Comparison of ENCODE assay signal across 8 cellular contexts in genomic region chr12:55717397-55718007, GRCh38. TPM values are rescaled to one million over a fixed set of nuclear protein-coding genes. Genes with fewer than 3 reads are reported as not detected.
DNase-seq lines count a peak whose midpoint lies in the region; ATAC-seq and TF ChIP-seq lines count a peak whose summit lies in the region.

No MANE protein-coding gene starts in this region.

- no peak for TF ChIP-seq CTCF in GM12875 (IDR thresholded peaks at IDR 0.05; ENCODE audit: borderline replicate concordance, insufficient read depth, low read depth, low read length)
- no peak for TF ChIP-seq CTCF in OCI-LY3 (IDR thresholded peaks at IDR 0.05; ENCODE audit: low read depth, low read length)

- peak overlapping the region; percentile 78 for H3K4me3 ChIP-seq in GM12875 (ENCODE audit: low read depth, low read length)
- peak overlapping the region; percentile 91 for H3K4me3 ChIP-seq in OCI-LY3 (ENCODE audit: low read length)
- H3K4me3 ChIP-seq in neuronal stem cell (ENCODE audit: low read length in 2 of 2), result peak overlapping the region; percentile 79 to 90

- peaks cover 17% of the 10 kb centered on the region for H3K36me3 Mint-ChIP-seq in effector memory CD8-positive, alpha-beta T cell (ENCODE audit: insufficient read depth)

- H3K79me1 ChIP-seq in neuronal stem cell (ENCODE audit: low read depth, low read length), result peaks cover 6% of the 10 kb centered on the region

- H3K4me2 ChIP-seq in OCI-LY3 (ENCODE audit: low read length) (peak overlapping the region; percentile 90), neuronal stem cell (ENCODE audit: insufficient read depth, low read length, poor library complexity, severe bottlenecking) (peak overlapping the region; percentile 85)

- peak overlapping the region; percentile 92 to 94 for H3K4me3 Mint-ChIP-seq in effector memory CD8-positive, alpha-beta T cell

- H4K8ac ChIP-seq in neuronal stem cell (ENCODE audit: low read depth, low read length), result no peak overlapping the region

- peak overlapping the region; percentile 5 for H2AK5ac ChIP-seq in neuronal stem cell (ENCODE audit: low read depth, low read length)

- no peaks in the 10 kb centered on the region for H4K20me1 ChIP-seq in OCI-LY3 (ENCODE audit: insufficient read depth, low read length)

- H2BK12ac ChIP-seq in neuronal stem cell (ENCODE audit: low read length), result no peak overlapping the region

- H2AFZ ChIP-seq in OCI-LY3 (ENCODE audit: low read depth, low read length) (no peak overlapping the region), neuronal stem cell (ENCODE audit: low read length) (peak overlapping the region; percentile 25)

- H3K9me3 ChIP-seq in OCI-LY3 (ENCODE audit: insufficient read depth, low read length) (no peaks in the 10 kb centered on the region), neuronal stem cell (replicated peaks in 1 of 2; ENCODE audit: control insufficient read depth in 2 of 2, insufficient read depth in 1 of 2, low read depth in 1 of 2, low read length in 2 of 2) (no peaks in the 10 kb centered on the region)

- WGBS in neuronal stem cell (ENCODE audit: extremely low coverage in 2 of 2, insufficient read length in 2 of 2, insufficient replicate concordance in 1 of 2), 2 donors, result no CpG with 5 or more reads among the region's 4 CpGs

- H3K4ac ChIP-seq in neuronal stem cell (ENCODE audit: low read length), result no peak overlapping the region

- H3K23ac ChIP-seq in neuronal stem cell (ENCODE audit: low read depth, low read length, poor library complexity), result peak overlapping the region; percentile 18

- no peak for DNase-seq in effector memory CD8-positive, alpha-beta T cell
- DNase-seq in neuronal stem cell (ENCODE audit: low spot score) (no peak), T-helper 9 cell (no peak), NCI-H2107 treated with DMSO at 0.1 percent for 48 hours (lab: John Stamatoyannopoulos, UW; ENCODE audit: unreplicated experiment) (no peak)

- H3K79me2 ChIP-seq in OCI-LY3 (ENCODE audit: low read length), result peaks cover 7% of the 10 kb centered on the region; the same call in 1 of the 2 replicates

- H3K36me3 ChIP-seq in OCI-LY3 (replicated peaks; ENCODE audit: low read depth, low read length) (no peaks in the 10 kb centered on the region), neuronal stem cell (replicated peaks in 1 of 2; ENCODE audit: control insufficient read depth in 2 of 2, insufficient read depth in 2 of 2, low read length in 2 of 2) (peaks cover 3 to 25% of the 10 kb centered on the region in 2 donors)

- peaks cover 18 to 24% of the 10 kb centered on the region in 2 donors for H3K4me1 Mint-ChIP-seq in effector memory CD8-positive, alpha-beta T cell (ENCODE audit: low read depth in 2 of 2)

- H3K27me3 Mint-ChIP-seq in effector memory CD8-positive, alpha-beta T cell, result no peaks in the 10 kb centered on the region

- no peaks in the 10 kb centered on the region for H3K27me3 ChIP-seq in OCI-LY3 (ENCODE audit: low read depth, low read length)
- H3K27me3 ChIP-seq in neuronal stem cell (ENCODE audit: control insufficient read depth in 3 of 3, insufficient read depth in 3 of 3, low read depth in 1 of 3, low read length in 3 of 3), result no peaks in the 10 kb centered on the region

- peak overlapping the region; percentile 85 for H4K91ac ChIP-seq in neuronal stem cell (ENCODE audit: low read depth, low read length, poor library complexity)

- ATAC-seq in effector memory CD8-positive, alpha-beta T cell (replicated peaks), result no peak
- ATAC-seq in GM21529 (IDR thresholded peaks at IDR 0.05; ENCODE audit: unreplicated experiment) (no peak), HG03159 (IDR thresholded peaks at IDR 0.05; ENCODE audit: unreplicated experiment) (no peak)

- H3K27ac ChIP-seq in OCI-LY3 (ENCODE audit: low read length) (no peak overlapping the region), neuronal stem cell (replicated peaks; ENCODE audit: low read length) (peak overlapping the region; percentile 91)

- peak overlapping the region; percentile 13 for H2BK15ac ChIP-seq in neuronal stem cell (ENCODE audit: low read length)

- H3K18ac ChIP-seq in neuronal stem cell (ENCODE audit: low read length), result peak overlapping the region; percentile 73

- H3K9me3 Mint-ChIP-seq in effector memory CD8-positive, alpha-beta T cell, result peaks cover 0 to 1% of the 10 kb centered on the region in 2 donors

- H3K4me1 ChIP-seq in OCI-LY3 (ENCODE audit: low read length) (peaks cover 15% of the 10 kb centered on the region), neuronal stem cell (ENCODE audit: control insufficient read depth in 2 of 2, insufficient read depth in 1 of 2, low read depth in 1 of 2, low read length in 2 of 2) (peaks cover 26 to 29% of the 10 kb centered on the region in 2 donors)

- H2BK5ac ChIP-seq in neuronal stem cell (ENCODE audit: low read length), result peak overlapping the region; percentile 48

- H3K9ac ChIP-seq in OCI-LY3 (ENCODE audit: low read length) (peak overlapping the region; percentile 86; the same call in 1 of the 2 replicates), neuronal stem cell (ENCODE audit: low read depth, low read length, poor library complexity) (peak overlapping the region; percentile 71)

- H2BK120ac ChIP-seq in neuronal stem cell (ENCODE audit: low read depth, low read length), result peak overlapping the region; percentile 7

- peak overlapping the region; percentile 97 for H3K27ac Mint-ChIP-seq in effector memory CD8-positive, alpha-beta T cell

- no peak overlapping the region for H3K14ac ChIP-seq in neuronal stem cell (ENCODE audit: low read length)

RNA-seq across cellular contexts. Expression of gene BLOC1S1, which starts 1.7 kb away (rescaled TPM):
- 97.5 TPM for polyA plus RNA-seq in neuronal stem cell (2013, experiment 1 of 2)
- 97.1 TPM for polyA plus RNA-seq in neuronal stem cell (2013, experiment 2 of 2)

RNA-seq across cellular contexts. Expression of gene RDH5, which starts 2.7 kb away (rescaled TPM):
- 7.0 TPM for polyA plus RNA-seq in neuronal stem cell (2013, experiment 1 of 2)
- 6.2 TPM for polyA plus RNA-seq in neuronal stem cell (2013, experiment 2 of 2)

RNA-seq across cellular contexts. Expression of gene ITGA7, which starts 9.8 kb away (rescaled TPM):
- polyA plus RNA-seq in neuronal stem cell (2013, experiment 1 of 2), result 59.4 TPM
- polyA plus RNA-seq in neuronal stem cell (2013, experiment 2 of 2), result 56.0 TPM

RNA-seq across cellular contexts. Expression of gene CD63, which starts 11.3 kb away (rescaled TPM):
- polyA plus RNA-seq in neuronal stem cell (2013, experiment 1 of 2), result 879 TPM
- 873 TPM for polyA plus RNA-seq in neuronal stem cell (2013, experiment 2 of 2)

RNA-seq across cellular contexts. Expression of gene GDF11, which starts 25.4 kb away (rescaled TPM):
- 26.1 TPM for polyA plus RNA-seq in neuronal stem cell (2013, experiment 1 of 2)
- 26.4 TPM for polyA plus RNA-seq in neuronal stem cell (2013, experiment 2 of 2)
